In the genomic region with DNA sequence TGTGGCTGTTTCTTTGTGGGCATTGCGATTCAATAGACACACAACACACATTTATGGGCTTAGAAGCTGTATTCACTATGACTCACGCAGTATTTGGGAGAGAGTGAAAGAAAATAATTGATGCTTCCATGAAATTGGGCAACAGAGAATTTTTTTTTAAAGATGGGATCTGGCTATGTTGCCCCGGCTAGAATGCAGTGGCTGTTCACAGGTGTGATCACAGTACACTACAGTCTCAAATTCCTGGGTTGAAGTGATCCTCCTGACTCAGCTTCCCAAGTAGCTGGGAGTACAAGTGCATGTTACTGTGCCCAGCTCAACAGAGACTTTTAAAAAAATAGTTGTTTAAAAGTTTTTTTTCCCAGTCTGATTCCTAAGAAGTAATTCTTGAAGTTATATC, we compare ENCODE assay signal across 8 cellular contexts.
"Had no signal": no experiment of that assay in that cellular context is flagged by ENCODE, and none has a peak within 500 bp of the region (broad histone marks: within the 10 kb centered on the region; RNA-seq: fewer than 3 reads in every experiment).

No MANE protein-coding gene starts in this region.

- H3K36me3 Mint-ChIP-seq: IgD-negative memory B cell had no signal

- H3K27ac Mint-ChIP-seq: IgD-negative memory B cell had no signal

- H3K4me3 Mint-ChIP-seq: IgD-negative memory B cell had no signal

- FAIRE-seq: HepG2, HTR-8/SVneo had no signal

- DNase-seq: IMR-90, KBM-7, KG1 had no signal

- H3K4me2 ChIP-seq: KMS-11 had no signal

- H3K9ac ChIP-seq: KMS-11 had no signal

- H3K27ac ChIP-seq: HL-60, KMS-11 had no signal

- ATAC-seq: HepG2 had no signal
